ENCODE assay signal across 1 cellular context in the genomic region with DNA sequence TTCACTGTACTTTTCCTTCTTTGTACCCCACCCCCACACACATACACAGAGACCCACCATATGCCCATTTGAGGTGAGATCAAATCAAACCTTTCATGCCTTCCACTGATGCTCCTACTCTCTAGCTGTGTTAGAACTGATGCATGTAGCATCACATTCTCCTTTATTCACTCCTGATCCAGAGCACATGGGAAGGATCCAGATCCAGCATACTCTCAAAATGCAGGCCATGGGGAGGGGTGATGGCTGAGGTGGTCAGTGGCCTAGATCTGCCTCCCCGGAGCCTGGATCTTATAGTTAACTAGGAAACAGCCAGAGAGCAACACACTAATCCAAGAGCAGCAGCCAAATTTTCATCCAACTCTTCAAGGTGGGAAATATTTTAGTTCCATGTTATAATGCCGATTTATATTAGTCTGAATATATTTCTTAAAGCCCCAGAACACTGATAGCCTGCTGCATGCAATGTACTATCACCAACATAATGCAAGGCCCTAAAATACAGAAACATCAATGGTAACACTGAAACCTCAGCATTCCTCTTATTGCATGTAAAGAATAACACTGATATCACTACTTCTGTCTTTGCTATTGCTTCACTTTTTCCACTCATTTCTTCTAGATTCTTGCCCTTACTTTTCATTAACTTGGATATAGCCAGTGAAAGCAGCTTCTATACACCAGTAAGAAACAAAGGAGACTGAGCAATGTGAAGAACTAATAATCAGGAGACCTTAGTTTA.
TF ChIP-seq lines count a peak whose summit lies in the region.

No MANE protein-coding gene starts in this region.

TF ChIP-seq in IMR-90, 13 proteins besides CTCF, POLR2A, EP300 and RAD21:
- TF ChIP-seq CEBPB (IDR thresholded peaks at IDR 0.05; ENCODE audit: low read depth, low read length) (peak; percentile 89), SMC3 (IDR thresholded peaks at IDR 0.05; ENCODE audit: low read depth, low read length) (no peak)
